ENCODE assay signal across 9 cellular contexts in genomic region chr17:57987582-57988300, GRCh38. TPM values are rescaled to one million over a fixed set of nuclear protein-coding genes. Genes with fewer than 3 reads are reported as not detected.
A peak's percentile ranks its signal among the peaks of the same experiment; 100 is the strongest.
DNase-seq lines count a peak whose midpoint lies in the region; ATAC-seq, FAIRE-seq and TF ChIP-seq lines count a peak whose summit lies in the region.
"Had no signal": no experiment of that assay in that cellular context is flagged by ENCODE, and none has a peak within 500 bp of the region (broad histone marks: within the 10 kb centered on the region; RNA-seq: fewer than 3 reads in every experiment).

VEZF1 (minus strand) TSS chr17:57988254; CDS start chr17:57988111, 143 bp downstream.

- peak within 1 kb of the TSS; percentile 89 for H3K4me3 ChIP-seq in CD4-positive, CD25-positive, alpha-beta regulatory T cell (ENCODE audit: low read depth, low read length)
- H3K4me3 ChIP-seq in fibroblast of pulmonary artery (replicated peaks; ENCODE audit: low read depth, low read length), result peak within 1 kb of the TSS; percentile 77

- TF ChIP-seq CTCF in fibroblast of pulmonary artery (IDR thresholded peaks at IDR 0.05; ENCODE audit: low read length, missing control alignments) (no peak), nephron progenitor cell (IDR thresholded peaks at IDR 0.05) (no peak)

- peak; percentile 76 to 87 (median 81) for DNase-seq in CD4-positive, CD25-positive, alpha-beta regulatory T cell
- DNase-seq in RCC 7860 (ENCODE audit: low spot score) (peak; percentile 45), fibroblast of pulmonary artery (ENCODE audit: low read depth) (peak; percentile 59), nephron progenitor cell (peak; percentile 87)
- DNase-seq in activated T-helper 9 cell treated with anti-CD3 and anti-CD28 coated beads, Interleukin-2, amount 50 U/mL, for 16 hours (ENCODE audit: low read depth), result peak; percentile 73
- peak; percentile 82 for DNase-seq in stimulated activated naive CD8-positive, alpha-beta T cell treated with anti-CD3 and anti-CD28 coated beads, Interleukin-15, Interleukin-2, amounts not matched to agents 100 U/mL and 50 U/mL, for 24 hours

- peaks cover 31 to 64% (median 51%) of the 10 kb centered on the region in 4 donors for H3K4me1 Mint-ChIP-seq in CD4-positive, CD25-positive, alpha-beta regulatory T cell
- peaks cover 83% of the 10 kb centered on the region for H3K4me1 Mint-ChIP-seq in nephron progenitor cell

- H3K36me3 ChIP-seq in CD4-positive, CD25-positive, alpha-beta regulatory T cell (ENCODE audit: control insufficient read depth, insufficient read depth, low read length), result peaks cover 2% of the 10 kb centered on the region

- H3K27ac ChIP-seq in CD4-positive, CD25-positive, alpha-beta regulatory T cell (ENCODE audit: insufficient read depth, low read length, poor library complexity, severe bottlenecking), result peak within 1 kb of the TSS; percentile 80

- FAIRE-seq in RCC 7860 (lab: Jason Lieb, UNC), result no peak
- FAIRE-seq: islet of Langerhans had no signal

- H3K9me3 Mint-ChIP-seq in CD4-positive, CD25-positive, alpha-beta regulatory T cell, result peaks cover 0 to 2% (median 0%) of the 10 kb centered on the region in 7 donors
- H3K9me3 Mint-ChIP-seq in nephron progenitor cell, result no peaks in the 10 kb centered on the region

- H3K27me3 Mint-ChIP-seq in CD4-positive, CD25-positive, alpha-beta regulatory T cell, result no peaks in the 10 kb centered on the region
- no peaks in the 10 kb centered on the region for H3K27me3 Mint-ChIP-seq in nephron progenitor cell (ENCODE audit: low read depth, poor library complexity)

- ATAC-seq in CD4-positive, CD25-positive, alpha-beta regulatory T cell (ENCODE audit: low read depth in 2 of 2), result peak; percentile 75
- ATAC-seq in GM19372 (IDR thresholded peaks at IDR 0.05; ENCODE audit: low read depth, unreplicated experiment) (peak; percentile 55), HG03520 (IDR thresholded peaks at IDR 0.05; ENCODE audit: unreplicated experiment) (peak; percentile 44)
- ATAC-seq in stimulated activated naive CD8-positive, alpha-beta T cell treated with anti-CD3 and anti-CD28 coated beads, Interleukin-15, Interleukin-2, amounts not matched to agents 100 U/mL and 50 U/mL, for 24 hours, result peak; percentile 53

- H3K36me3 Mint-ChIP-seq in CD4-positive, CD25-positive, alpha-beta regulatory T cell, result peaks cover 3% of the 10 kb centered on the region
- peaks cover 3% of the 10 kb centered on the region for H3K36me3 Mint-ChIP-seq in nephron progenitor cell (ENCODE audit: low read depth)

- H3K27ac Mint-ChIP-seq in CD4-positive, CD25-positive, alpha-beta regulatory T cell, result peak within 1 kb of the TSS; percentile 95 to 99 (median 96)
- peak within 1 kb of the TSS; percentile 98 for H3K27ac Mint-ChIP-seq in nephron progenitor cell

- H3K9me3 ChIP-seq in CD4-positive, CD25-positive, alpha-beta regulatory T cell (ENCODE audit: control insufficient read depth in 2 of 2, low read length in 2 of 2), result no peaks in the 10 kb centered on the region

- peak within 1 kb of the TSS; percentile 95 to 98 (median 96) for H3K4me3 Mint-ChIP-seq in CD4-positive, CD25-positive, alpha-beta regulatory T cell
- peak within 1 kb of the TSS; percentile 95 for H3K4me3 Mint-ChIP-seq in nephron progenitor cell

- H3K27me3 ChIP-seq in CD4-positive, CD25-positive, alpha-beta regulatory T cell (ENCODE audit: control insufficient read depth, insufficient read depth, low read length), result no peaks in the 10 kb centered on the region

- H3K4me1 ChIP-seq in CD4-positive, CD25-positive, alpha-beta regulatory T cell (ENCODE audit: control insufficient read depth, insufficient read depth, low read length, poor library complexity, severe bottlenecking), result peaks cover 54% of the 10 kb centered on the region

RNA-seq across cellular contexts. Expression of gene VEZF1, which starts in this region (rescaled TPM):
- 50.9 TPM for total RNA-seq in CD4-positive, CD25-positive, alpha-beta regulatory T cell
- polyA plus RNA-seq in CD4-positive, CD25-positive, alpha-beta regulatory T cell, result 10 to 100 TPM; 44.6 to 51.3 (median 48.1) TPM

Comparison
In these comparisons a context has a peak if more than half of its experiments do, and no peak if none do; other contexts are left out.
1. Peak in every context shown above with its lines: DNase-seq, ATAC-seq, H3K4me3 ChIP-seq and H3K27ac ChIP-seq.